ENCODE assay signal across 13 cellular contexts in the genomic region with DNA sequence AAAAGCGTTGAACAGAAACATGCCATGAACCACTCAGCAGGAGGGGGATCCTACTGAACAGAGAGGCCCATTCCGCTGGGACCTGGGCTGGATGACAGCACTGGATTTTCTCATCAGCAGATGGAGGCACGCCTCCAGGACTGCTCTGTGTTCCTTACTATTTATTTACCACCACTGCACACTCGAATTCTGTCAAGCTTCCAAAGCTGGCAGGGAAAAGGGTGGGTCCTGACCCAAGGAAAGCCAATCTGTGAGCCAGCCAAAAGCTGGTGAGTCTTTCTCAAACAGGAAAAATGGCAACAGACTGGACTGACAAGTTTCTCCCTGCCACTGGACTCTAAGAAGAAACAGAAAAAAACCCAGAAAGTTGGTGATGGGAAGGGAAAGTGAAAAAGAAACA. TPM values are rescaled to one million over a fixed set of nuclear protein-coding genes. Genes with fewer than 3 reads are reported as not detected.
DNase-seq lines count a peak whose midpoint lies in the region; ATAC-seq and TF ChIP-seq lines count a peak whose summit lies in the region.
"Had no signal": no experiment of that assay in that cellular context is flagged by ENCODE, and none has a peak within 500 bp of the region (broad histone marks: within the 10 kb centered on the region; RNA-seq: fewer than 3 reads in every experiment).

No MANE protein-coding gene starts in this region.

- DNase-seq in activated CD4-positive, alpha-beta T cell treated with anti-CD3 and anti-CD28 coated beads, Interleukin-2, amount 10 ng/mL, durations not matched to agents 24 days and 14 days, result peak; percentile 49
- no peak for DNase-seq in activated CD4-positive, alpha-beta T cell treated with anti-CD3 and anti-CD28 coated beads for 48 hours
- peak; percentile 3 for DNase-seq in NCI-H2029 (lab: John Stamatoyannopoulos, UW)
- no peak for DNase-seq in neural crest cell (ENCODE audit: low read depth, low spot score)
- no peak for DNase-seq in MM.1S
- DNase-seq in SKM-1 treated with dmso at 0.1 percent for 144 hours (lab: John Stamatoyannopoulos, UW; ENCODE audit: unreplicated experiment), result no peak
- DNase-seq: DMS79 treated with DMSO at 0.1 percent for 48 hours, left cardiac atrium, NCI-H1930, occipital lobe had no signal

- H3K4me1 Mint-ChIP-seq in activated CD4-positive, alpha-beta T cell treated with anti-CD3 and anti-CD28 coated beads, Interleukin-2, amount 10 ng/mL, durations not matched to agents 24 days and 14 days, result peaks cover 29% of the 10 kb centered on the region
- H3K4me1 Mint-ChIP-seq in dendritic cell treated with granulocyte-macrophage colony-stimulating factor and Interleukin-4, amounts not matched to agents 40 ng/mL and 50 ng/mL, for 4 days (ENCODE audit: low read depth), result peaks cover 6% of the 10 kb centered on the region
- no peaks in the 10 kb centered on the region for H3K4me1 Mint-ChIP-seq in neural crest cell

- peaks cover 5% of the 10 kb centered on the region; the same call in 1 of the 2 replicates for H3K36me3 ChIP-seq in MM.1S (replicated peaks; ENCODE audit: insufficient read depth, low read length)

- no peaks in the 10 kb centered on the region; the same call in 1 of the 2 replicates for H3K79me2 ChIP-seq in MM.1S (ENCODE audit: low read length)

- no peak for ATAC-seq in HG02852 (IDR thresholded peaks at IDR 0.05; ENCODE audit: unreplicated experiment)

- TF ChIP-seq CTCF in neural crest cell (conservative IDR thresholded peaks at IDR 0.05) (no peak), MM.1S (IDR thresholded peaks at IDR 0.05; ENCODE audit: low read length) (no peak)

- H3F3A ChIP-seq in MM.1S (ENCODE audit: insufficient read depth, low read length), result no peaks in the 10 kb centered on the region

- H3K9me2 ChIP-seq in MM.1S (replicated peaks; ENCODE audit: insufficient read depth, low read length), result no peaks in the 10 kb centered on the region

- no peak overlapping the region for H3K9ac ChIP-seq in MM.1S (ENCODE audit: low read length)

- no peaks in the 10 kb centered on the region for H3K9me3 Mint-ChIP-seq in activated CD4-positive, alpha-beta T cell treated with anti-CD3 and anti-CD28 coated beads, Interleukin-2, amount 10 ng/mL, durations not matched to agents 24 days and 14 days
- no peaks in the 10 kb centered on the region for H3K9me3 Mint-ChIP-seq in dendritic cell treated with granulocyte-macrophage colony-stimulating factor and Interleukin-4, amounts not matched to agents 40 ng/mL and 50 ng/mL, for 4 days
- H3K9me3 Mint-ChIP-seq in neural crest cell, result no peaks in the 10 kb centered on the region

- peaks cover 61% of the 10 kb centered on the region for H3K36me3 Mint-ChIP-seq in activated CD4-positive, alpha-beta T cell treated with anti-CD3 and anti-CD28 coated beads, Interleukin-2, amount 10 ng/mL, durations not matched to agents 24 days and 14 days (ENCODE audit: low read depth)
- H3K36me3 Mint-ChIP-seq in dendritic cell treated with granulocyte-macrophage colony-stimulating factor and Interleukin-4, amounts not matched to agents 40 ng/mL and 50 ng/mL, for 4 days (ENCODE audit: low read depth), result peaks cover 83% of the 10 kb centered on the region
- H3K36me3 Mint-ChIP-seq in neural crest cell (ENCODE audit: low read depth), result peaks cover 20% of the 10 kb centered on the region

- H3K27me3 ChIP-seq in MM.1S (replicated peaks; ENCODE audit: insufficient read depth, low read length), result no peaks in the 10 kb centered on the region
- H3K27me3 ChIP-seq: vagina had no signal

- H4K20me1 ChIP-seq in MM.1S (ENCODE audit: insufficient read depth, low read length), result no peaks in the 10 kb centered on the region; the same call in 1 of the 2 replicates

- no peak overlapping the region for H3K27ac ChIP-seq in MM.1S (ENCODE audit: low read length)
- H3K27ac ChIP-seq: vagina had no signal

- H3K4me2 ChIP-seq in MM.1S (ENCODE audit: low read depth, low read length), result no peak overlapping the region

- H3K27ac Mint-ChIP-seq in activated CD4-positive, alpha-beta T cell treated with anti-CD3 and anti-CD28 coated beads, Interleukin-2, amount 10 ng/mL, durations not matched to agents 24 days and 14 days, result no peak overlapping the region
- peak overlapping the region; percentile 56 for H3K27ac Mint-ChIP-seq in dendritic cell treated with granulocyte-macrophage colony-stimulating factor and Interleukin-4, amounts not matched to agents 40 ng/mL and 50 ng/mL, for 4 days
- peak overlapping the region; percentile 89 for H3K27ac Mint-ChIP-seq in neural crest cell (ENCODE audit: unreplicated experiment)

- no peak overlapping the region for H3K4me3 Mint-ChIP-seq in activated CD4-positive, alpha-beta T cell treated with anti-CD3 and anti-CD28 coated beads, Interleukin-2, amount 10 ng/mL, durations not matched to agents 24 days and 14 days
- H3K4me3 Mint-ChIP-seq in dendritic cell treated with granulocyte-macrophage colony-stimulating factor and Interleukin-4, amounts not matched to agents 40 ng/mL and 50 ng/mL, for 4 days, result no peak overlapping the region
- H3K4me3 Mint-ChIP-seq in neural crest cell, result no peak overlapping the region

- no peaks in the 10 kb centered on the region for H3K4me1 ChIP-seq in MM.1S (ENCODE audit: low read length)

- H3K9me3 ChIP-seq in MM.1S (replicated peaks; ENCODE audit: insufficient read depth, low read length), result no peaks in the 10 kb centered on the region
- H3K9me3 ChIP-seq: vagina had no signal

- intact Hi-C loops in activated CD4-positive, alpha-beta T cell treated with anti-CD3 and anti-CD28 coated beads, Interleukin-2, amount 10 ng/mL, durations not matched to agents 24 days and 14 days (cut with micrococcal nuclease), result no loop called here
- intact Hi-C loops in dendritic cell treated with granulocyte-macrophage colony-stimulating factor and Interleukin-4, amounts not matched to agents 40 ng/mL and 50 ng/mL, for 4 days (cut with micrococcal nuclease), result no loop called here

- no peaks in the 10 kb centered on the region for H3K27me3 Mint-ChIP-seq in activated CD4-positive, alpha-beta T cell treated with anti-CD3 and anti-CD28 coated beads, Interleukin-2, amount 10 ng/mL, durations not matched to agents 24 days and 14 days
- no peaks in the 10 kb centered on the region for H3K27me3 Mint-ChIP-seq in dendritic cell treated with granulocyte-macrophage colony-stimulating factor and Interleukin-4, amounts not matched to agents 40 ng/mL and 50 ng/mL, for 4 days
- no peaks in the 10 kb centered on the region for H3K27me3 Mint-ChIP-seq in neural crest cell (ENCODE audit: low read depth)

- no peak overlapping the region for H3K4me3 ChIP-seq in MM.1S (ENCODE audit: low read length)
- H3K4me3 ChIP-seq: vagina had no signal

- H2AFZ ChIP-seq in MM.1S (ENCODE audit: low read length), result no peak overlapping the region

RNA-seq across cellular contexts. Expression of gene CD47, which starts 37.8 kb away (rescaled TPM):
- total RNA-seq in activated CD4-positive, alpha-beta T cell treated with anti-CD3 and anti-CD28 coated beads, Interleukin-2, amount 10 ng/mL, durations not matched to agents 24 days and 14 days, result 104 and 109 TPM in 2 replicates
- 43.4 and 48.3 TPM in 2 replicates for total RNA-seq in neural crest cell

Comparison
In these comparisons a context has a peak if more than half of its experiments do, and no peak if none do; other contexts are left out.
1. DNase-seq: peak in activated CD4-positive, alpha-beta T cell treated with anti-CD3 and anti-CD28 coated beads, Interleukin-2, amount 10 ng/mL, durations not matched to agents 24 days and 14 days (single experiment) and NCI-H2029 (single experiment); none in activated CD4-positive, alpha-beta T cell treated with anti-CD3 and anti-CD28 coated beads for 48 hours (single experiment), neural crest cell (single experiment), MM.1S (single experiment) and SKM-1 treated with dmso at 0.1 percent for 144 hours (single experiment).